17 cellular contexts compared by ENCODE assay signal in the genomic region with DNA sequence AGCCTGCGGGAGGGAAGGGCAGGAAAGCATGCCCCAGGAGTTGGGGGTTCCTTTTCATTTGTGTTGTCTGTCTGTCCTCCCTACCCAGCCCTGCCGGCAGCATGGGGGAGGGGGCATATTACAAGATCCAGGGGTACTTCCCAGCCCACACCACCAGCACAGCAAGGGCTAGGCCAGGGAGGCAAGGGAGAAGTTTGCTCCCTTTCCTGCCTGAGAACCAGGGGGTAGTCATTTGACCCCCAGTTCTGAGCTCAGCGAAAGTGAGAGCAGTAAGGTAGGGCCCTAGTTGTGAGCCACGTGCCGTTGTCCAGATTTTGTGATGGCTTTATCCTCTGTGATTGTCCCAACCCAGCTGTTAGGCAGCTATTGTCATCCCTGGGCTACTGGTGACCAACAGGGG.
"Had no signal": no experiment of that assay in that cellular context is flagged by ENCODE, and none has a peak within 500 bp of the region (broad histone marks: within the 10 kb centered on the region; RNA-seq: fewer than 3 reads in every experiment).

No MANE protein-coding gene starts in this region.

- H3K27ac Mint-ChIP-seq: activated CD4-positive, alpha-beta T cell treated with anti-CD3 and anti-CD28 coated beads for 36 hours; activated naive CD8-positive, alpha-beta T cell treated with anti-CD3 and anti-CD28 coated beads for 36 hours; activated T-helper 1 cell treated with anti-CD3 and anti-CD28 coated beads, Interleukin-12 subunit alpha, Interleukin-12 subunit beta, Interleukin-2, Interleukin-4 antibody, amounts not matched to agents 30 ng/mL and 10 ng/mL and 1 ng/mL, durations not matched to agents 14 hours and 24 hours and 36 hours; effector memory CD8-positive, alpha-beta T cell; immature natural killer cell; memory B cell; stimulated activated naive B cell treated with anti-CD40 and anti-IgM and Interleukin-4, amounts not matched to agents 10 μg/mL and 1 μg/mL and 100 μg/mL, for 72 hours; T-helper 2 cell treated with Interferon-gamma antibody and Interleukin-4, amounts not matched to agents 5 μg/mL and 100 μg/mL, for 36 hours had no signal

- H3K4me1 ChIP-seq: heart right ventricle, parathyroid adenoma had no signal

- H3K27ac ChIP-seq: heart right ventricle, parathyroid adenoma, vagina had no signal

- H3K36me3 Mint-ChIP-seq: activated naive CD8-positive, alpha-beta T cell treated with anti-CD3 and anti-CD28 coated beads for 36 hours; immature natural killer cell; memory B cell; naive thymus-derived CD4-positive, alpha-beta T cell; stimulated activated naive B cell treated with anti-CD40 and anti-IgM and Interleukin-4, amounts not matched to agents 10 μg/mL and 1 μg/mL and 100 μg/mL, for 72 hours had no signal

- H3K9me3 ChIP-seq: heart right ventricle, thyroid gland, vagina had no signal

- H3K27me3 Mint-ChIP-seq: activated CD4-positive, alpha-beta T cell treated with anti-CD3 and anti-CD28 coated beads for 36 hours; activated naive CD8-positive, alpha-beta T cell treated with anti-CD3 and anti-CD28 coated beads for 36 hours; memory B cell had no signal

- H3K4me1 Mint-ChIP-seq: immature natural killer cell; memory B cell; stimulated activated naive B cell treated with anti-CD40 and anti-IgM and Interleukin-4, amounts not matched to agents 10 μg/mL and 1 μg/mL and 100 μg/mL, for 72 hours had no signal

- H2AFZ ChIP-seq: parathyroid adenoma had no signal

- H3K79me2 ChIP-seq: parathyroid adenoma had no signal

- H3K9me3 Mint-ChIP-seq: activated naive CD8-positive, alpha-beta T cell treated with anti-CD3 and anti-CD28 coated beads for 36 hours; activated T-helper 1 cell treated with anti-CD3 and anti-CD28 coated beads, Interleukin-12 subunit alpha, Interleukin-12 subunit beta, Interleukin-2, Interleukin-4 antibody, amounts not matched to agents 30 ng/mL and 10 ng/mL and 1 ng/mL, durations not matched to agents 14 hours and 24 hours and 36 hours; effector memory CD8-positive, alpha-beta T cell; T-helper 2 cell treated with Interferon-gamma antibody and Interleukin-4, amounts not matched to agents 5 μg/mL and 100 μg/mL, for 36 hours had no signal

- DNase-seq: activated CD4-positive, alpha-beta T cell treated with anti-CD3 and anti-CD28 coated beads for 36 hours; activated CD4-positive, alpha-beta T cell treated with anti-CD3 and anti-CD28 coated beads, Interleukin-2, amount 50 U/mL, for 48 hours; activated naive CD8-positive, alpha-beta T cell treated with anti-CD3 and anti-CD28 coated beads for 36 hours; amniotic stem cell; effector memory CD8-positive, alpha-beta T cell; heart right ventricle; immature natural killer cell; left ventricle myocardium superior; naive thymus-derived CD4-positive, alpha-beta T cell; stimulated activated naive B cell treated with anti-CD40 and anti-IgM and Interleukin-4, amounts not matched to agents 10 μg/mL and 1 μg/mL and 100 μg/mL, for 72 hours; thyroid gland had no signal

- H3K27me3 ChIP-seq: thyroid gland, vagina had no signal

- H3K36me3 ChIP-seq: heart right ventricle, thyroid gland, vagina had no signal

- H3K4me3 Mint-ChIP-seq: activated CD4-positive, alpha-beta T cell treated with anti-CD3 and anti-CD28 coated beads for 36 hours; activated naive CD8-positive, alpha-beta T cell treated with anti-CD3 and anti-CD28 coated beads for 36 hours; activated T-helper 1 cell treated with anti-CD3 and anti-CD28 coated beads, Interleukin-12 subunit alpha, Interleukin-12 subunit beta, Interleukin-2, Interleukin-4 antibody, amounts not matched to agents 30 ng/mL and 10 ng/mL and 1 ng/mL, durations not matched to agents 14 hours and 24 hours and 36 hours; effector memory CD8-positive, alpha-beta T cell; immature natural killer cell; memory B cell; stimulated activated naive B cell treated with anti-CD40 and anti-IgM and Interleukin-4, amounts not matched to agents 10 μg/mL and 1 μg/mL and 100 μg/mL, for 72 hours; T-helper 2 cell treated with Interferon-gamma antibody and Interleukin-4, amounts not matched to agents 5 μg/mL and 100 μg/mL, for 36 hours had no signal

- FAIRE-seq: TTC549 had no signal

- H3K4me3 ChIP-seq: heart right ventricle, thyroid gland, vagina had no signal
